21 cellular contexts compared by ENCODE assay signal in the genomic region with DNA sequence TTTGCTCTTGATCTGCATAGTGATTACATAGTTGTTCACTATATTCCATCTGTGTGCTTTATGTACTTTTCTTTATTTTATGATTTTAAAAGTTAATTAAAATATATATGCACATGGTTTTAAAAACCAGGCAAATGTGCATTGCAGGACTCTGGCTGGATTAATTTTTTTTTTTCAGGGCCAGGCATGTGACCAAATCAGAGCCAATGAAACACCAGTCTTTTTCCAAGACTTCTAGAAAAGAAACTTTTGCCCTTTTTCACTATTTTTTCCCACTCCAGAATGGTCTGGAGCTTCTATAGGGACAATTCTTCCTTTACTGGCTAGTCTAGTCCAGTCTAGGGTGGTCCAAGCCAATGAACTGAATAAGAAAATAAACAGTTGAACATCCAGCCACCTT.
DNase-seq lines count a peak whose midpoint lies in the region; ATAC-seq and TF ChIP-seq lines count a peak whose summit lies in the region.
"Had no signal": no experiment of that assay in that cellular context is flagged by ENCODE, and none has a peak within 500 bp of the region (broad histone marks: within the 10 kb centered on the region; RNA-seq: fewer than 3 reads in every experiment).

No MANE protein-coding gene starts in this region.

- H3K27ac Mint-ChIP-seq in neural progenitor cell = no peak overlapping the region
- H3K27ac Mint-ChIP-seq: CD4-positive, CD25-positive, alpha-beta regulatory T cell; CD8-positive, alpha-beta memory T cell; H9 had no signal

- H3K9ac ChIP-seq in mammary epithelial cell (ENCODE audit: insufficient read depth, low read length) (no peak overlapping the region), neural progenitor cell (no peak overlapping the region)

- no peaks in the 10 kb centered on the region for H3K36me3 ChIP-seq in mammary epithelial cell (ENCODE audit: insufficient read depth, low read length)
- H3K36me3 ChIP-seq in breast epithelium = no peaks in the 10 kb centered on the region
- no peaks in the 10 kb centered on the region for H3K36me3 ChIP-seq in neural progenitor cell
- H3K36me3 ChIP-seq: BE2C had no signal

- H3K9me3 Mint-ChIP-seq in neural progenitor cell = peaks cover 5% of the 10 kb centered on the region

- no peak for TF ChIP-seq EP300 in Ishikawa (IDR thresholded peaks at IDR 0.05; ENCODE audit: borderline replicate concordance)

- no TSS peak for BruUV-seq in mammary epithelial cell (replicated peaks; lab: Mats Ljungman, UMichigan)

- H3K27me3 ChIP-seq in mammary epithelial cell (ENCODE audit: insufficient read depth, low read length) = no peaks in the 10 kb centered on the region
- no peaks in the 10 kb centered on the region for H3K27me3 ChIP-seq in breast epithelium
- H3K27me3 ChIP-seq in neural progenitor cell = no peaks in the 10 kb centered on the region
- H3K27me3 ChIP-seq: BE2C had no signal

- H3K27me3 Mint-ChIP-seq in neural progenitor cell (ENCODE audit: insufficient read depth, low read depth) = no peaks in the 10 kb centered on the region

- H3K79me2 ChIP-seq in mammary epithelial cell (ENCODE audit: insufficient read depth, low read length) = no peaks in the 10 kb centered on the region
- no peaks in the 10 kb centered on the region for H3K79me2 ChIP-seq in neural progenitor cell (ENCODE audit: low read depth)

- H3K27ac ChIP-seq in mammary epithelial cell (ENCODE audit: insufficient read depth, low read depth, low read length) (no peak overlapping the region), breast epithelium (no peak overlapping the region), neural progenitor cell (no peak overlapping the region)

- H3K4me2 ChIP-seq in mammary epithelial cell (ENCODE audit: insufficient read depth, low read depth, low read length) (no peak overlapping the region), neural progenitor cell (no peak overlapping the region)

- intact Hi-C loops in mammary epithelial cell (cut with micrococcal nuclease) = no loop called here
- intact Hi-C loops in breast epithelium (cut with DNase I; ENCODE audit: low total_unique reads) = no loop called here

- ATAC-seq in GM21390 (IDR thresholded peaks at IDR 0.05; ENCODE audit: unreplicated experiment) (no peak), GM18511 (IDR thresholded peaks at IDR 0.05; ENCODE audit: unreplicated experiment) (no peak)
- ATAC-seq: GM12878, HepG2 had no signal

- DNase-seq in mammary epithelial cell (no peak), breast epithelium (ENCODE audit: low spot score in 2 of 2) (no peak), neural progenitor cell (ENCODE audit: low spot score) (no peak)
- DNase-seq in activated CD4-positive, CD25-positive, alpha-beta regulatory T cell treated with anti-CD3 and anti-CD28 coated beads, Interleukin-2, amount 50 U/mL, for 72 hours = no peak
- DNase-seq: 8988T; ACHN; BE2C; C1 segment of cervical spinal cord; CD4-positive, CD25-positive, alpha-beta regulatory T cell; CD8-positive, alpha-beta memory T cell; COR-L47; DMS 273 treated with DMSO at 0.1 percent for 48 hours; DMS53; DND-41; EL; H9 had no signal

- H3K9me3 ChIP-seq in mammary epithelial cell (replicated peaks; ENCODE audit: insufficient read depth, low read length) (no peaks in the 10 kb centered on the region), breast epithelium (no peaks in the 10 kb centered on the region), neural progenitor cell (ENCODE audit: low read depth) (no peaks in the 10 kb centered on the region)
- H3K9me3 ChIP-seq: BE2C had no signal

- no peaks in the 10 kb centered on the region for H4K20me1 ChIP-seq in mammary epithelial cell (ENCODE audit: insufficient read depth, low read length)
- H4K20me1 ChIP-seq in neural progenitor cell (ENCODE audit: low read depth) = no peaks in the 10 kb centered on the region

- no peak overlapping the region for H3K4me3 ChIP-seq in mammary epithelial cell (replicated peaks in 1 of 3; ENCODE audit: insufficient read depth in 1 of 3, low read depth in 2 of 3, low read length in 3 of 3)
- no peak overlapping the region for H3K4me3 ChIP-seq in breast epithelium
- H3K4me3 ChIP-seq in neural progenitor cell = no peak overlapping the region
- H3K4me3 ChIP-seq: GM12878 had no signal

- H3F3A ChIP-seq in neural progenitor cell (ENCODE audit: low read depth) = no peaks in the 10 kb centered on the region

- in situ Hi-C loops in mammary epithelial cell (cut with MboI; ENCODE audit: low sequenced_read_pairs in 2 of 2) = loop anchor here in 1 of 2 donors (10.0 kb wide), 1 partner anchor 250 kb away; no protein-coding TSS in a partner anchor

- peaks cover 18% of the 10 kb centered on the region for H3K4me1 Mint-ChIP-seq in neural progenitor cell

- no peak for TF ChIP-seq POLR2A in breast epithelium (IDR thresholded peaks at IDR 0.05)

- H3K4me1 ChIP-seq in mammary epithelial cell (ENCODE audit: insufficient read depth, low read length) = peaks cover 23% of the 10 kb centered on the region
- H3K4me1 ChIP-seq in breast epithelium = no peaks in the 10 kb centered on the region
- peaks cover 8% of the 10 kb centered on the region for H3K4me1 ChIP-seq in neural progenitor cell
- H3K4me1 ChIP-seq: BE2C had no signal

- H3K4me3 Mint-ChIP-seq in neural progenitor cell = no peak overlapping the region
- H3K4me3 Mint-ChIP-seq: CD4-positive, CD25-positive, alpha-beta regulatory T cell; CD8-positive, alpha-beta memory T cell; H9 had no signal

- H3K36me3 Mint-ChIP-seq in neural progenitor cell = no peaks in the 10 kb centered on the region
- H3K36me3 Mint-ChIP-seq: CD4-positive, CD25-positive, alpha-beta regulatory T cell had no signal

- TF ChIP-seq RAD21 in Ishikawa (IDR thresholded peaks at IDR 0.05; ENCODE audit: low read depth) = no peak

- CTCF ChIA-PET in mammary epithelial cell (lab: Charles Lee; ENCODE audit: low non-redundant PET) = no interaction called here

- dilution Hi-C loops in mammary epithelial cell (cut with HindIII; ENCODE audit: low sequenced_read_pairs) = no loop called here

- H2AFZ ChIP-seq in mammary epithelial cell (ENCODE audit: low read depth, low read length) (peak overlapping the region; percentile 4), neural progenitor cell (replicated peaks) (peak overlapping the region; percentile 76)

- TF ChIP-seq CTCF in mammary epithelial cell (conservative IDR thresholded peaks at IDR 0.05 in 1 of 2, IDR thresholded peaks at IDR 0.05 in 1 of 2; ENCODE audit: extremely low read depth in 1 of 2, insufficient read depth in 1 of 2, low read depth in 1 of 2, low read length in 2 of 2) = no peak
- no peak for TF ChIP-seq CTCF in breast epithelium (IDR thresholded peaks at IDR 0.05)
- no peak for TF ChIP-seq CTCF in neural progenitor cell (IDR thresholded peaks at IDR 0.05)

TF ChIP-seq in Ishikawa, 13 proteins besides CTCF, POLR2A, EP300 and RAD21:
- TF ChIP-seq, protein P1, sequence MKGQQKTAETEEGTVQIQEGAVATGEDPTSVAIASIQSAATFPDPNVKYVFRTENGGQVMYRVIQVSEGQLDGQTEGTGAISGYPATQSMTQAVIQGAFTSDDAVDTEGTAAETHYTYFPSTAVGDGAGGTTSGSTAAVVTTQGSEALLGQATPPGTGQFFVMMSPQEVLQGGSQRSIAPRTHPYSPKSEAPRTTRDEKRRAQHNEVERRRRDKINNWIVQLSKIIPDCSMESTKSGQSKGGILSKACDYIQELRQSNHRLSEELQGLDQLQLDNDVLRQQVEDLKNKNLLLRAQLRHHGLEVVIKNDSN (IDR thresholded peaks at IDR 0.05) = peak; percentile 59
- no peak for TF ChIP-seq FOXM1 (IDR thresholded peaks at IDR 0.05; ENCODE audit: borderline replicate concordance, low read depth)
